In genomic region chr10:31031666-31032514, GRCh38 we compare ENCODE assay signal across 1 cellular context.
A peak's percentile ranks its signal among the peaks of the same experiment; 100 is the strongest.
TF ChIP-seq lines count a peak whose summit lies in the region.

A gene with protein sequence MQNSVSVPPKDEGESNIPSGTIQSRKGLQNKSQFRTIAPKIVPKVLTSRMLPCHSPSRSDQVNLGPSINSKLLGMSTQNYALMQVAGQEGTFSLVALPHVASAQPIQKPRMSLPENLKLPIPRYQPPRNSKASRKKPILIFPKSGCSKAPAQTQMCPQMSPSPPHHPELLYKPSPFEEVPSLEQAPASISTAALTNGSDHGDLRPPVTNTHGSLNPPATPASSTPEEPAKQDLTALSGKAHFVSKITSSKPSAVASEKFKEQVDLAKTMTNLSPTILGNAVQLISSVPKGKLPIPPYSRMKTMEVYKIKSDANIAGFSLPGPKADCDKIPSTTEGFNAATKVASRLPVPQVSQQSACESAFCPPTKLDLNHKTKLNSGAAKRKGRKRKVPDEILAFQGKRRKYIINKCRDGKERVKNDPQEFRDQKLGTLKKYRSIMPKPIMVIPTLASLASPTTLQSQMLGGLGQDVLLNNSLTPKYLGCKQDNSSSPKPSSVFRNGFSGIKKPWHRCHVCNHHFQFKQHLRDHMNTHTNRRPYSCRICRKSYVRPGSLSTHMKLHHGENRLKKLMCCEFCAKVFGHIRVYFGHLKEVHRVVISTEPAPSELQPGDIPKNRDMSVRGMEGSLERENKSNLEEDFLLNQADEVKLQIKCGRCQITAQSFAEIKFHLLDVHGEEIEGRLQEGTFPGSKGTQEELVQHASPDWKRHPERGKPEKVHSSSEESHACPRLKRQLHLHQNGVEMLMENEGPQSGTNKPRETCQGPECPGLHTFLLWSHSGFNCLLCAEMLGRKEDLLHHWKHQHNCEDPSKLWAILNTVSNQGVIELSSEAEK (minus strand): TSS chr10:31031865. CDS start chr10:30877034, 154,831 bp downstream.

TF ChIP-seq in K562, 482 proteins besides CTCF, POLR2A, EP300 and RAD21 (continued from another document):
- TF ChIP-seq DEAF1 (CRISPR knock-in tag; IDR thresholded peaks at IDR 0.05) (no peak), CBFA2T2 (conservative IDR thresholded peaks at IDR 0.05) (no peak), TOE1 (IDR thresholded peaks at IDR 0.05; ENCODE audit: borderline replicate concordance) (no peak), TOE1 (CRISPR knock-in tag; IDR thresholded peaks at IDR 0.05; ENCODE audit: borderline replicate concordance, low read depth) (no peak), DACH1 (IDR thresholded peaks at IDR 0.05; ENCODE audit: partially characterized antibody) (no peak), ZNF696 (CRISPR knock-in tag; conservative IDR thresholded peaks at IDR 0.05) (no peak), ZNF408 (CRISPR knock-in tag; IDR thresholded peaks at IDR 0.05; ENCODE audit: low read depth) (no peak), HDAC2 (IDR thresholded peaks at IDR 0.05) (no peak; the same call in 1 of the 2 replicates), E2F3 (CRISPR knock-in tag; IDR thresholded peaks at IDR 0.05) (peak; percentile 31; the same call in 1 of the 2 replicates), SMAD4 (CRISPR knock-in tag; conservative IDR thresholded peaks at IDR 0.05) (peak; percentile 88), CREB3 (tag; conservative IDR thresholded peaks at IDR 0.05; ENCODE audit: low read depth) (0 out of 2 replicates have a peak, but pooled peaks have one; percentile 25), GATA2 (CRISPR knock-in tag; IDR thresholded peaks at IDR 0.05) (no peak), ZBTB5 (IDR thresholded peaks at IDR 0.05) (no peak), RNF219 (CRISPR knock-in tag; IDR thresholded peaks at IDR 0.05) (no peak), BHLHE40 (IDR thresholded peaks at IDR 0.05; ENCODE audit: low read length) (peak; percentile 42; the same call in 1 of the 2 replicates), ZNF76 (CRISPR knock-in tag; IDR thresholded peaks at IDR 0.05; ENCODE audit: borderline replicate concordance) (no peak)
- TF ChIP-seq, protein P1, sequence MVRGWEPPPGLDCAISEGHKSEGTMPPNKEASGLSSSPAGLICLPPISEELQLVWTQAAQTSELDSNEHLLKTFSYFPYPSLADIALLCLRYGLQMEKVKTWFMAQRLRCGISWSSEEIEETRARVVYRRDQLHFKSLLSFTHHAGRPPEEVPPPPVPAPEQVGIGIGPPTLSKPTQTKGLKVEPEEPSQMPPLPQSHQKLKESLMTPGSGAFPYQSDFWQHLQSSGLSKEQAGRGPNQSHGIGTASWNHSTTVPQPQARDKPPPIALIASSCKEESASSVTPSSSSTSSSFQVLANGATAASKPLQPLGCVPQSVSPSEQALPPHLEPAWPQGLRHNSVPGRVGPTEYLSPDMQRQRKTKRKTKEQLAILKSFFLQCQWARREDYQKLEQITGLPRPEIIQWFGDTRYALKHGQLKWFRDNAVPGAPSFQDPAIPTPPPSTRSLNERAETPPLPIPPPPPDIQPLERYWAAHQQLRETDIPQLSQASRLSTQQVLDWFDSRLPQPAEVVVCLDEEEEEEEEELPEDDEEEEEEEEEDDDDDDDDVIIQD (CRISPR knock-in tag; IDR thresholded peaks at IDR 0.05), result no peak
- TF ChIP-seq, protein P2, sequence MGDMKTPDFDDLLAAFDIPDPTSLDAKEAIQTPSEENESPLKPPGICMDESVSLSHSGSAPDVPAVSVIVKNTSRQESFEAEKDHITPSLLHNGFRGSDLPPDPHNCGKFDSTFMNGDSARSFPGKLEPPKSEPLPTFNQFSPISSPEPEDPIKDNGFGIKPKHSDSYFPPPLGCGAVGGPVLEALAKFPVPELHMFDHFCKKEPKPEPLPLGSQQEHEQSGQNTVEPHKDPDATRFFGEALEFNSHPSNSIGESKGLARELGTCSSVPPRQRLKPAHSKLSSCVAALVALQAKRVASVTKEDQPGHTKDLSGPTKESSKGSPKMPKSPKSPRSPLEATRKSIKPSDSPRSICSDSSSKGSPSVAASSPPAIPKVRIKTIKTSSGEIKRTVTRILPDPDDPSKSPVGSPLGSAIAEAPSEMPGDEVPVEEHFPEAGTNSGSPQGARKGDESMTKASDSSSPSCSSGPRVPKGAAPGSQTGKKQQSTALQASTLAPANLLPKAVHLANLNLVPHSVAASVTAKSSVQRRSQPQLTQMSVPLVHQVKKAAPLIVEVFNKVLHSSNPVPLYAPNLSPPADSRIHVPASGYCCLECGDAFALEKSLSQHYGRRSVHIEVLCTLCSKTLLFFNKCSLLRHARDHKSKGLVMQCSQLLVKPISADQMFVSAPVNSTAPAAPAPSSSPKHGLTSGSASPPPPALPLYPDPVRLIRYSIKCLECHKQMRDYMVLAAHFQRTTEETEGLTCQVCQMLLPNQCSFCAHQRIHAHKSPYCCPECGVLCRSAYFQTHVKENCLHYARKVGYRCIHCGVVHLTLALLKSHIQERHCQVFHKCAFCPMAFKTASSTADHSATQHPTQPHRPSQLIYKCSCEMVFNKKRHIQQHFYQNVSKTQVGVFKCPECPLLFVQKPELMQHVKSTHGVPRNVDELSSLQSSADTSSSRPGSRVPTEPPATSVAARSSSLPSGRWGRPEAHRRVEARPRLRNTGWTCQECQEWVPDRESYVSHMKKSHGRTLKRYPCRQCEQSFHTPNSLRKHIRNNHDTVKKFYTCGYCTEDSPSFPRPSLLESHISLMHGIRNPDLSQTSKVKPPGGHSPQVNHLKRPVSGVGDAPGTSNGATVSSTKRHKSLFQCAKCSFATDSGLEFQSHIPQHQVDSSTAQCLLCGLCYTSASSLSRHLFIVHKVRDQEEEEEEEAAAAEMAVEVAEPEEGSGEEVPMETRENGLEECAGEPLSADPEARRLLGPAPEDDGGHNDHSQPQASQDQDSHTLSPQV (IDR thresholded peaks at IDR 0.05), result peak; percentile 54; the same call in 1 of the 2 replicates
- TF ChIP-seq, protein P3, sequence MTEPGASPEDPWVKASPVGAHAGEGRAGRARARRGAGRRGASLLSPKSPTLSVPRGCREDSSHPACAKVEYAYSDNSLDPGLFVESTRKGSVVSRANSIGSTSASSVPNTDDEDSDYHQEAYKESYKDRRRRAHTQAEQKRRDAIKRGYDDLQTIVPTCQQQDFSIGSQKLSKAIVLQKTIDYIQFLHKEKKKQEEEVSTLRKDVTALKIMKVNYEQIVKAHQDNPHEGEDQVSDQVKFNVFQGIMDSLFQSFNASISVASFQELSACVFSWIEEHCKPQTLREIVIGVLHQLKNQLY (CRISPR knock-in tag; conservative IDR thresholded peaks at IDR 0.05), result no peak
